Comparison of ENCODE assay signal across 30 cellular contexts in genomic region chr2:30910686-30911085, GRCh38.
"Had no signal": no experiment of that assay in that cellular context is flagged by ENCODE, and none has a peak within 500 bp of the region (broad histone marks: within the 10 kb centered on the region; RNA-seq: fewer than 3 reads in every experiment).

No MANE protein-coding gene starts in this region.

- H3K27ac Mint-ChIP-seq: activated B cell treated with CpG ODN at 0.5 μM for 24 hours; activated CD8-positive, alpha-beta T cell treated with anti-CD3 and anti-CD28 coated beads for 36 hours; activated naive CD4-positive, alpha-beta T cell treated with anti-CD3 and anti-CD28 coated beads, Interleukin-2, amount 10 ng/mL, durations not matched to agents 7 days and 5 days; activated naive CD4-positive, alpha-beta T cell treated with anti-CD3 and anti-CD28 coated beads, Interleukin-2, amount 50 U/mL, for 72 hours; activated T-helper 17 cell treated with anti-CD3 and anti-CD28 coated beads, Interleukin-2, amount 50 U/mL, for 72 hours; endodermal cell; T-helper 17 cell; T-helper 2 cell treated with Interferon-gamma antibody and Interleukin-4, amounts not matched to agents 5 μg/mL and 100 μg/mL, for 36 hours had no signal

- H3K4me1 Mint-ChIP-seq: activated B cell treated with CpG ODN at 0.5 μM for 24 hours; activated naive CD4-positive, alpha-beta T cell treated with anti-CD3 and anti-CD28 coated beads, Interleukin-2, amount 10 ng/mL, durations not matched to agents 7 days and 5 days; activated T-helper 17 cell treated with anti-CD3 and anti-CD28 coated beads, Interleukin-2, amount 50 U/mL, for 72 hours; T-helper 17 cell had no signal

- H3K4me3 ChIP-seq: adrenal gland, body of pancreas, colonic mucosa, dorsolateral prefrontal cortex had no signal

- H3K27me3 ChIP-seq: adrenal gland, body of pancreas, colonic mucosa, dorsolateral prefrontal cortex had no signal

- H3K27ac ChIP-seq: adrenal gland, body of pancreas, colonic mucosa, dorsolateral prefrontal cortex, WERI-Rb-1 had no signal

- H3K27me3 Mint-ChIP-seq: activated B cell treated with CpG ODN at 0.5 μM for 24 hours; activated CD8-positive, alpha-beta T cell treated with anti-CD3 and anti-CD28 coated beads for 36 hours; activated naive CD4-positive, alpha-beta T cell treated with anti-CD3 and anti-CD28 coated beads, Interleukin-2, amount 10 ng/mL, durations not matched to agents 7 days and 5 days; activated T-helper 17 cell treated with anti-CD3 and anti-CD28 coated beads, Interleukin-2, amount 50 U/mL, for 72 hours; T-helper 17 cell had no signal

- H3K36me3 Mint-ChIP-seq: activated naive CD4-positive, alpha-beta T cell treated with anti-CD3 and anti-CD28 coated beads, Interleukin-2, amount 10 ng/mL, durations not matched to agents 7 days and 5 days; activated naive CD4-positive, alpha-beta T cell treated with anti-CD3 and anti-CD28 coated beads, Interleukin-2, amount 50 U/mL, for 72 hours had no signal

- DNase-seq: activated B cell treated with CpG ODN at 0.5 μM for 24 hours; activated CD4-positive, alpha-beta T cell treated with anti-CD3 and anti-CD28 coated beads for 48 hours; activated CD4-positive, alpha-beta T cell treated with anti-CD3 and anti-CD28 coated beads, Interleukin-2, amount 50 U/mL, for 1 hour; activated CD4-positive, alpha-beta T cell treated with anti-CD3 and anti-CD28 coated beads, Interleukin-2, amount 50 U/mL, for 48 hours; activated CD8-positive, alpha-beta memory T cell treated with anti-CD3 and anti-CD28 coated beads for 24 hours; activated CD8-positive, alpha-beta T cell treated with anti-CD3 and anti-CD28 coated beads for 36 hours; activated gamma-delta T cell; activated naive CD4-positive, alpha-beta T cell; activated naive CD4-positive, alpha-beta T cell treated with anti-CD3 and anti-CD28 coated beads, Interleukin-2, amount 10 ng/mL, durations not matched to agents 7 days and 5 days; activated T-cell treated with anti-CD3 and anti-CD28 coated beads, Interleukin-2, amount 50 U/mL, for 4 hours; amygdala; aorta; body of pancreas; central memory CD4-positive, alpha-beta T cell; cerebellar nuclear complex; colonic mucosa; dorsolateral prefrontal cortex; effector memory CD4-positive, alpha-beta T cell; endodermal cell; foreskin fibroblast; T-helper 1 cell; T-helper 17 cell; T1000; WERI-Rb-1 had no signal

- H3K4me3 Mint-ChIP-seq: activated B cell treated with CpG ODN at 0.5 μM for 24 hours; activated CD8-positive, alpha-beta T cell treated with anti-CD3 and anti-CD28 coated beads for 36 hours; activated naive CD4-positive, alpha-beta T cell treated with anti-CD3 and anti-CD28 coated beads, Interleukin-2, amount 10 ng/mL, durations not matched to agents 7 days and 5 days; activated T-cell treated with anti-CD3 and anti-CD28 coated beads, Interleukin-2, amount 50 U/mL, for 4 hours; activated T-helper 17 cell treated with anti-CD3 and anti-CD28 coated beads, Interleukin-2, amount 50 U/mL, for 72 hours; endodermal cell; T-helper 17 cell; T-helper 2 cell treated with Interferon-gamma antibody and Interleukin-4, amounts not matched to agents 5 μg/mL and 100 μg/mL, for 36 hours had no signal

- H3K36me3 ChIP-seq: adrenal gland, colonic mucosa, WERI-Rb-1 had no signal

- H3K9me3 ChIP-seq: adrenal gland, body of pancreas, colonic mucosa had no signal

- H3K9me3 Mint-ChIP-seq: activated B cell treated with CpG ODN at 0.5 μM for 24 hours; activated CD8-positive, alpha-beta T cell treated with anti-CD3 and anti-CD28 coated beads for 36 hours; activated naive CD4-positive, alpha-beta T cell treated with anti-CD3 and anti-CD28 coated beads, Interleukin-2, amount 50 U/mL, for 72 hours; activated T-cell treated with anti-CD3 and anti-CD28 coated beads, Interleukin-2, amount 50 U/mL, for 4 hours; activated T-helper 17 cell treated with anti-CD3 and anti-CD28 coated beads, Interleukin-2, amount 50 U/mL, for 72 hours; T-helper 2 cell treated with Interferon-gamma antibody and Interleukin-4, amounts not matched to agents 5 μg/mL and 100 μg/mL, for 36 hours had no signal

- H3K4me1 ChIP-seq: adrenal gland, body of pancreas, colonic mucosa had no signal

- ATAC-seq: activated CD4-positive, CD25-positive, alpha-beta regulatory T cell treated with anti-CD3 and anti-CD28 coated beads, Interleukin-2, amount 50 U/mL, for 24 hours; activated CD8-positive, alpha-beta T cell treated with anti-CD3 and anti-CD28 coated beads for 36 hours; activated naive CD4-positive, alpha-beta T cell treated with anti-CD3 and anti-CD28 coated beads, Interleukin-2, amount 50 U/mL, for 72 hours; activated T-cell treated with anti-CD3 and anti-CD28 coated beads, Interleukin-2, amount 50 U/mL, for 4 hours; activated T-helper 17 cell treated with anti-CD3 and anti-CD28 coated beads, Interleukin-2, amount 50 U/mL, for 72 hours; body of pancreas; esophagus mucosa; T-helper 17 cell had no signal
